Comparison of ENCODE assay signal across 8 cellular contexts in genomic region chr10:18659784-18660561, GRCh38. TPM values are rescaled to one million over a fixed set of nuclear protein-coding genes. Genes with fewer than 3 reads are reported as not detected.
A peak's percentile ranks its signal among the peaks of the same experiment; 100 is the strongest.
DNase-seq lines count a peak whose midpoint lies in the region; ATAC-seq and TF ChIP-seq lines count a peak whose summit lies in the region.

No MANE protein-coding gene starts in this region.

- H3K9ac ChIP-seq in OCI-LY1 (ENCODE audit: low read length) (peak overlapping the region; percentile 95), colonic mucosa (ENCODE audit: low read depth in 2 of 2, low read length in 2 of 2) (peak overlapping the region; percentile 83 to 92)

- H3K79me2 ChIP-seq in OCI-LY1 (ENCODE audit: insufficient read depth, low read length) = peaks cover 51% of the 10 kb centered on the region

- H2AFZ ChIP-seq in OCI-LY1 (ENCODE audit: low read length) = no peak overlapping the region

- H3K4me3 ChIP-seq in OCI-LY1 (ENCODE audit: low read depth, low read length, poor library complexity, severe bottlenecking) (peak overlapping the region; percentile 87), colonic mucosa (peak overlapping the region; percentile 87), lung (peak overlapping the region; percentile 64), upper lobe of left lung (peak overlapping the region; percentile 68 to 90 (median 76))

- no peak for TF ChIP-seq CTCF in OCI-LY1 (IDR thresholded peaks at IDR 0.05; ENCODE audit: low read length)
- TF ChIP-seq CTCF in colonic mucosa (IDR thresholded peaks at IDR 0.05) = no peak
- TF ChIP-seq CTCF in lung (IDR thresholded peaks at IDR 0.05; ENCODE audit: control extremely low read depth, extremely low read depth) = no peak
- no peak for TF ChIP-seq CTCF in upper lobe of left lung (IDR thresholded peaks at IDR 0.05)

- H3K27ac ChIP-seq in OCI-LY1 (ENCODE audit: low read depth, low read length, poor library complexity, severe bottlenecking) = peak overlapping the region; percentile 81
- H3K27ac ChIP-seq in colonic mucosa = peak overlapping the region; percentile 97
- peak overlapping the region; percentile 84 to 96 for H3K27ac ChIP-seq in lung (ENCODE audit: low read depth in 1 of 2, low read length in 1 of 2)
- peak overlapping the region; percentile 91 to 99 (median 94) for H3K27ac ChIP-seq in upper lobe of left lung

- ATAC-seq in GM19043 (IDR thresholded peaks at IDR 0.05; ENCODE audit: low read depth, unreplicated experiment) = peak; percentile 31
- ATAC-seq in HG03135 (IDR thresholded peaks at IDR 0.05; ENCODE audit: unreplicated experiment) = peak; percentile 37
- peak; percentile 8 for ATAC-seq in lung (ENCODE audit: insufficient read depth, low FRiP score)
- ATAC-seq in upper lobe of left lung (ENCODE audit: low FRiP score in 2 of 2) = peak in 1 of 2 donors; percentile 3

- TF ChIP-seq POLR2A in upper lobe of left lung (IDR thresholded peaks at IDR 0.05) = no peak

- peak; percentile 19 for DNase-seq in COLO668 (lab: John Stamatoyannopoulos, UW; ENCODE audit: unreplicated experiment)
- peak; percentile 85 for DNase-seq in colonic mucosa
- peak; percentile 51 for DNase-seq in lung (ENCODE audit: low spot score)
- DNase-seq in upper lobe of left lung = peak in 1 of 2 donors; percentile 64
- DNase-seq in UCSD-AML1 (lab: John Stamatoyannopoulos, UW; ENCODE audit: unreplicated experiment) = no peak

- H3K4me2 ChIP-seq in OCI-LY1 (ENCODE audit: low read length) = peak overlapping the region; percentile 60

- H3K4me1 ChIP-seq in OCI-LY1 (ENCODE audit: insufficient read depth, low read length, severe bottlenecking) (peaks cover 33% of the 10 kb centered on the region), colonic mucosa (peaks cover 12% of the 10 kb centered on the region), lung (ENCODE audit: control insufficient read depth in 2 of 2, insufficient read depth in 2 of 2, low read length in 2 of 2) (peaks cover 3 to 15% of the 10 kb centered on the region in 2 donors), upper lobe of left lung (peaks cover 12 to 34% (median 16%) of the 10 kb centered on the region in 4 donors)

- H4K20me1 ChIP-seq in OCI-LY1 (ENCODE audit: insufficient read depth, low read length) = no peaks in the 10 kb centered on the region

- no peaks in the 10 kb centered on the region for H3F3A ChIP-seq in OCI-LY1 (ENCODE audit: insufficient read depth, low read length)

- no peak for TF ChIP-seq EP300 in upper lobe of left lung (IDR thresholded peaks at IDR 0.05)

- H3K27me3 ChIP-seq in OCI-LY1 (ENCODE audit: insufficient read depth, low read length) = no peaks in the 10 kb centered on the region
- no peaks in the 10 kb centered on the region for H3K27me3 ChIP-seq in colonic mucosa
- no peaks in the 10 kb centered on the region for H3K27me3 ChIP-seq in lung (ENCODE audit: control insufficient read depth, insufficient read depth)
- no peaks in the 10 kb centered on the region for H3K27me3 ChIP-seq in upper lobe of left lung

- intact Hi-C loops in colonic mucosa (cut with DNase I) = no loop called here

- H3K9me2 ChIP-seq in OCI-LY1 (ENCODE audit: low read depth, low read length) = no peaks in the 10 kb centered on the region

- no peaks in the 10 kb centered on the region for H3K9me3 ChIP-seq in OCI-LY1 (ENCODE audit: low read length)
- no peaks in the 10 kb centered on the region for H3K9me3 ChIP-seq in colonic mucosa
- H3K9me3 ChIP-seq in lung (ENCODE audit: control insufficient read depth in 2 of 2, insufficient read depth in 1 of 2, low read length in 1 of 2) = no peaks in the 10 kb centered on the region
- H3K9me3 ChIP-seq in upper lobe of left lung = no peaks in the 10 kb centered on the region

- WGBS in lung, 2 donors = 1% methylated on average over 25 of the region's 25 CpGs
- 0% methylated on average over 25 of the region's 25 CpGs for WGBS in upper lobe of left lung, 2 donors

- H3K36me3 ChIP-seq in OCI-LY1 (ENCODE audit: insufficient read depth, low read length) (no peaks in the 10 kb centered on the region; the same call in 1 of the 2 replicates), colonic mucosa (no peaks in the 10 kb centered on the region), lung (ENCODE audit: control insufficient read depth in 2 of 2, insufficient read depth in 2 of 2, low read length in 2 of 2) (peaks cover 0 to 1% of the 10 kb centered on the region in 2 donors), upper lobe of left lung (no peaks in the 10 kb centered on the region)

RNA-seq across cellular contexts. Expression of gene ARL5B, which starts 0.7 kb away (rescaled TPM):
- total RNA-seq in colonic mucosa = 10 to 100 TPM; 14.0 to 31.2 TPM
- total RNA-seq in lung = 10 to 100 TPM in 1 of 2 donors, 1 to 10 TPM in 1; 9.8 to 49.2 TPM
- 1 to 10 TPM; 3.7 to 6.6 TPM for polyA plus RNA-seq in lung
- 10 to 100 TPM in 2 of 6 donors, 1 to 10 TPM in 4; 6.2 to 31.3 (median 8.7) TPM for total RNA-seq in upper lobe of left lung

RNA-seq across cellular contexts. Expression of gene NSUN6, which starts 8.6 kb away (rescaled TPM):
- total RNA-seq in colonic mucosa (10 to 100 TPM in 1 of 2 donors, 1 to 10 TPM in 1; 8.3 to 13.1 TPM), lung (10 to 100 TPM in 1 of 2 donors, 1 to 10 TPM in 1; 8.2 to 30.5 TPM), upper lobe of left lung (10 to 100 TPM in 4 of 6 donors, 1 to 10 TPM in 2; 5.9 to 35.6 (median 16.0) TPM)
- 1 to 10 TPM; 4.0 to 4.8 TPM for polyA plus RNA-seq in lung
